ENCODE assay signal across 8 cellular contexts in genomic region chr19:49581007-49581508, GRCh38. TPM values are rescaled to one million over a fixed set of nuclear protein-coding genes. Genes with fewer than 3 reads are reported as not detected.
A peak's percentile ranks its signal among the peaks of the same experiment; 100 is the strongest.
DNase-seq lines count a peak whose midpoint lies in the region; ATAC-seq lines count a peak whose summit lies in the region.

Gene PRRG2, plus strand, starts transcription at chr19:49581316. Its CDS starts 1,904 bp downstream, at chr19:49583220.

- peaks cover 39% of the 10 kb centered on the region for H3K36me3 Mint-ChIP-seq in activated T-helper 17 cell treated with anti-CD3 and anti-CD28 coated beads, Interleukin-2, amount 50 U/mL, for 72 hours (ENCODE audit: low read depth)

- H3K4me1 ChIP-seq in iPS-20b (ENCODE audit: insufficient read depth, low read length) (peaks cover 11% of the 10 kb centered on the region; the same call in 1 of the 2 replicates), stomach smooth muscle (ENCODE audit: control insufficient read depth, insufficient read depth, low read length) (peaks cover 5% of the 10 kb centered on the region)

- peaks cover 6% of the 10 kb centered on the region for H3K36me3 ChIP-seq in iPS-20b (ENCODE audit: insufficient read depth, low read depth, low read length)
- peaks cover 2 to 3% of the 10 kb centered on the region in 2 donors for H3K36me3 ChIP-seq in stomach smooth muscle (ENCODE audit: control insufficient read depth in 2 of 2, insufficient read depth in 2 of 2, low read length in 2 of 2)

- H3K27me3 Mint-ChIP-seq in activated T-helper 17 cell treated with anti-CD3 and anti-CD28 coated beads, Interleukin-2, amount 50 U/mL, for 72 hours, result no peaks in the 10 kb centered on the region

- peak within 1 kb of the TSS; percentile 93 for H3K4me3 Mint-ChIP-seq in activated T-helper 17 cell treated with anti-CD3 and anti-CD28 coated beads, Interleukin-2, amount 50 U/mL, for 72 hours

- H3K9me3 Mint-ChIP-seq in activated T-helper 17 cell treated with anti-CD3 and anti-CD28 coated beads, Interleukin-2, amount 50 U/mL, for 72 hours, result no peaks in the 10 kb centered on the region

- no peak for ATAC-seq in activated T-helper 17 cell treated with anti-CD3 and anti-CD28 coated beads, Interleukin-2, amount 50 U/mL, for 72 hours (replicated peaks)
- ATAC-seq in HG02840 (IDR thresholded peaks at IDR 0.05; ENCODE audit: low FRiP score, unreplicated experiment) (no peak), HG03139 (IDR thresholded peaks at IDR 0.05; ENCODE audit: unreplicated experiment) (no peak)

- peak within 1 kb of the TSS; percentile 95 for H3K9ac ChIP-seq in iPS-20b (ENCODE audit: low read depth, low read length)
- H3K9ac ChIP-seq in stomach smooth muscle (ENCODE audit: low read length in 2 of 2), result peak within 1 kb of the TSS; percentile 93 to 95

- no peaks in the 10 kb centered on the region for H3K27me3 ChIP-seq in iPS-20b (ENCODE audit: insufficient read depth, low read length)
- H3K27me3 ChIP-seq in stomach smooth muscle (ENCODE audit: control insufficient read depth in 1 of 2, insufficient read depth in 2 of 2, low read length in 2 of 2), result no peaks in the 10 kb centered on the region

- peak within 1 kb of the TSS; percentile 94 for H3K27ac Mint-ChIP-seq in activated T-helper 17 cell treated with anti-CD3 and anti-CD28 coated beads, Interleukin-2, amount 50 U/mL, for 72 hours

- H3K4me3 ChIP-seq in iPS-20b (ENCODE audit: low read length) (peak within 1 kb of the TSS; percentile 95), stomach smooth muscle (ENCODE audit: low read length in 2 of 2) (peak within 1 kb of the TSS; percentile 96)

- peaks cover 6% of the 10 kb centered on the region for H3K4me1 Mint-ChIP-seq in activated T-helper 17 cell treated with anti-CD3 and anti-CD28 coated beads, Interleukin-2, amount 50 U/mL, for 72 hours

- H3K9me3 ChIP-seq in iPS-20b (ENCODE audit: insufficient read depth, low read depth, low read length) (no peaks in the 10 kb centered on the region), stomach smooth muscle (ENCODE audit: control insufficient read depth in 2 of 2, low read length in 2 of 2) (no peaks in the 10 kb centered on the region)

- H3K27ac ChIP-seq in iPS-20b (ENCODE audit: low read length), result no peak within 1 kb of the TSS
- peak within 1 kb of the TSS; percentile 73 for H3K27ac ChIP-seq in stomach smooth muscle (ENCODE audit: low read length)

- peak in 2 of 3 experiments; percentile 26 to 38 for DNase-seq in NCI-H1417 (lab: John Stamatoyannopoulos, UW)
- DNase-seq in NCI-H1417 treated with DMSO at 0.1 percent for 48 hours (lab: John Stamatoyannopoulos, UW), result no peak
- no peak for DNase-seq in NCI-H2227 treated with DMSO at 0.1 percent for 48 hours (lab: John Stamatoyannopoulos, UW)

RNA-seq across cellular contexts. Expression of gene PRRG2, which starts in this region (rescaled TPM):
- 10 to 100 TPM in 1 of 2 donors, 1 to 10 TPM in 1; 3.8 to 12.3 TPM for total RNA-seq in activated T-helper 17 cell treated with anti-CD3 and anti-CD28 coated beads, Interleukin-2, amount 50 U/mL, for 72 hours

Comparison
In these comparisons a context has a peak if more than half of its experiments do, and no peak if none do; other contexts are left out.
1. DNase-seq: peak in NCI-H1417 (2 of 3); none in NCI-H1417 treated with DMSO at 0.1 percent for 48 hours (single experiment) and NCI-H2227 treated with DMSO at 0.1 percent for 48 hours (single experiment).